8 cellular contexts compared by ENCODE assay signal in genomic region chr7:87154166-87154565, GRCh38. TPM values are rescaled to one million over a fixed set of nuclear protein-coding genes. Genes with fewer than 3 reads are reported as not detected.
DNase-seq lines count a peak whose midpoint lies in the region; ATAC-seq and TF ChIP-seq lines count a peak whose summit lies in the region.

No MANE protein-coding gene starts in this region.

- no peaks in the 10 kb centered on the region for H3K9me3 ChIP-seq in iPS-15b (ENCODE audit: control insufficient read depth, insufficient read depth, low read length)
- no peaks in the 10 kb centered on the region for H3K9me3 ChIP-seq in subcutaneous abdominal adipose tissue (ENCODE audit: control insufficient read depth in 5 of 5, low read length in 5 of 5)

- CTCF ChIA-PET in activated CD4-positive, alpha-beta T cell treated with anti-CD3 and anti-CD28 coated beads for 36 hours (lab: Charles Lee) = interaction anchor here (0.6 to 2.6 kb wide), 12 partner anchors 14 to 226 kb away, joined by 3 to 12 read pairs (median 4); partner anchors contain the start of gene TMEM243
- CTCF ChIA-PET in activated B cell treated with CpG ODN at 0.5 μM for 24 hours (lab: Charles Lee) = interaction anchor here (1.0 to 1.8 kb wide), 2 partner anchors 66 to 82 kb away, joined by 3 to 6 read pairs; no protein-coding TSS in a partner anchor

- peak overlapping the region; percentile 97 for H3K4me3 ChIP-seq in iPS-15b (ENCODE audit: low read depth, low read length)
- peak overlapping the region; percentile 63 to 94 (median 88) for H3K4me3 ChIP-seq in subcutaneous abdominal adipose tissue (ENCODE audit: low read depth in 1 of 5, low read length in 5 of 5)

- H3K27me3 Mint-ChIP-seq in activated CD4-positive, alpha-beta T cell treated with anti-CD3 and anti-CD28 coated beads for 36 hours = no peaks in the 10 kb centered on the region
- no peaks in the 10 kb centered on the region for H3K27me3 Mint-ChIP-seq in activated B cell treated with CpG ODN at 0.5 μM for 24 hours

- H3K27me3 ChIP-seq in iPS-15b (ENCODE audit: control insufficient read depth, insufficient read depth, low read length) (no peaks in the 10 kb centered on the region), subcutaneous abdominal adipose tissue (ENCODE audit: control insufficient read depth in 5 of 5, insufficient read depth in 4 of 5, low read length in 5 of 5) (no peaks in the 10 kb centered on the region)

- peaks cover 42% of the 10 kb centered on the region for H3K4me1 Mint-ChIP-seq in activated CD4-positive, alpha-beta T cell treated with anti-CD3 and anti-CD28 coated beads for 36 hours
- peaks cover 61% of the 10 kb centered on the region for H3K4me1 Mint-ChIP-seq in activated B cell treated with CpG ODN at 0.5 μM for 24 hours

- no peak for DNase-seq in activated CD4-positive, alpha-beta T cell treated with anti-CD3 and anti-CD28 coated beads for 36 hours
- no peak for DNase-seq in activated CD4-positive, alpha-beta T cell treated with anti-CD3 and anti-CD28 coated beads, Interleukin-2, amount 50 U/mL, for 4 hours
- no peak for DNase-seq in activated B cell treated with CpG ODN at 0.5 μM for 24 hours
- no peak for DNase-seq in AML-193 (lab: John Stamatoyannopoulos, UW)
- no peak for DNase-seq in stimulated activated CD4-positive, alpha-beta T cell treated with anti-CD3 and anti-CD28 coated beads, Interleukin-4, amount 100 ng/mL, for 4 hours

- ATAC-seq in activated CD4-positive, alpha-beta T cell treated with anti-CD3 and anti-CD28 coated beads for 36 hours = no peak
- ATAC-seq in activated B cell treated with CpG ODN at 0.5 μM for 24 hours (ENCODE audit: low read depth) = no peak
- ATAC-seq in HG03108 (IDR thresholded peaks at IDR 0.05; ENCODE audit: unreplicated experiment) = no peak

- H3K9ac ChIP-seq in iPS-15b (ENCODE audit: low read depth, low read length) (peak overlapping the region; percentile 82), subcutaneous abdominal adipose tissue (ENCODE audit: low read length in 5 of 5) (peak overlapping the region in 2 of 5 donors; percentile 35 to 94)

- no peak for TF ChIP-seq CTCF in activated B cell treated with CpG ODN at 0.5 μM for 24 hours (IDR thresholded peaks at IDR 0.05)

- H3K36me3 ChIP-seq in iPS-15b (ENCODE audit: control insufficient read depth, insufficient read depth, low read length) = no peaks in the 10 kb centered on the region
- H3K36me3 ChIP-seq in subcutaneous abdominal adipose tissue (ENCODE audit: control insufficient read depth in 5 of 5, insufficient read depth in 5 of 5, low read length in 5 of 5) = no peaks in the 10 kb centered on the region

- peak overlapping the region; percentile 29 for H3K27ac Mint-ChIP-seq in activated CD4-positive, alpha-beta T cell treated with anti-CD3 and anti-CD28 coated beads for 36 hours
- no peak overlapping the region for H3K27ac Mint-ChIP-seq in activated B cell treated with CpG ODN at 0.5 μM for 24 hours

- peak overlapping the region; percentile 99 for H3K27ac ChIP-seq in subcutaneous abdominal adipose tissue (ENCODE audit: low read depth, low read length)

- H3K4me1 ChIP-seq in iPS-15b (ENCODE audit: control insufficient read depth, insufficient read depth, low read length) (peaks cover 2% of the 10 kb centered on the region), subcutaneous abdominal adipose tissue (ENCODE audit: control insufficient read depth in 5 of 5, insufficient read depth in 5 of 5, low read length in 5 of 5) (peaks cover 4 to 52% (median 43%) of the 10 kb centered on the region in 5 donors)

- POLR2A ChIA-PET in activated CD4-positive, alpha-beta T cell treated with anti-CD3 and anti-CD28 coated beads for 36 hours (lab: Charles Lee) = interaction anchor here (0.5 to 3.6 kb wide), 3 partner anchors 38 to 66 kb away, joined by 7 to 35 read pairs (median 10); partner anchors contain the start of gene TMEM243
- POLR2A ChIA-PET in activated B cell treated with CpG ODN at 0.5 μM for 24 hours (lab: Charles Lee) = interaction anchor here (9.4 kb wide), 1 partner anchor 62 kb away, joined by 311 read pairs; the partner anchor contains the start of gene TMEM243

- intact Hi-C loops in activated CD4-positive, alpha-beta T cell treated with anti-CD3 and anti-CD28 coated beads for 36 hours (cut with DNase I, micrococcal nuclease) = loop anchor here (5.0 to 10.0 kb wide), 4 partner anchors 83 to 721 kb away; partner anchors contain the start of genes DBF4 (in 2 of the 2), SLC25A40 (in 2 of the 2), CROT (in 1 of the 2) and ELAPOR2 (in 1 of the 2)
- intact Hi-C loops in activated B cell treated with CpG ODN at 0.5 μM for 24 hours (cut with micrococcal nuclease) = loop anchor here (5.0 to 10.0 kb wide), 6 partner anchors 33 to 1063 kb away; partner anchors contain the start of gene RUNDC3B

- H3K9me3 Mint-ChIP-seq in activated CD4-positive, alpha-beta T cell treated with anti-CD3 and anti-CD28 coated beads for 36 hours (ENCODE audit: low read depth) = no peaks in the 10 kb centered on the region
- no peaks in the 10 kb centered on the region for H3K9me3 Mint-ChIP-seq in activated B cell treated with CpG ODN at 0.5 μM for 24 hours

- H3K4me3 Mint-ChIP-seq in activated CD4-positive, alpha-beta T cell treated with anti-CD3 and anti-CD28 coated beads for 36 hours = peak overlapping the region; percentile 85
- peak overlapping the region; percentile 99 for H3K4me3 Mint-ChIP-seq in activated B cell treated with CpG ODN at 0.5 μM for 24 hours

- H3K36me3 Mint-ChIP-seq in activated CD4-positive, alpha-beta T cell treated with anti-CD3 and anti-CD28 coated beads for 36 hours (ENCODE audit: low read depth) = peaks cover 20% of the 10 kb centered on the region
- H3K36me3 Mint-ChIP-seq in activated B cell treated with CpG ODN at 0.5 μM for 24 hours (ENCODE audit: low read depth) = peaks cover 31% of the 10 kb centered on the region

RNA-seq across cellular contexts. Expression of gene DMTF1, which starts 1.9 kb away (rescaled TPM):
- total RNA-seq in activated CD4-positive, alpha-beta T cell treated with anti-CD3 and anti-CD28 coated beads for 36 hours = 10 to 100 TPM; 60.4 to 64.9 TPM
- 159 and 175 TPM in 2 replicates for total RNA-seq in activated B cell treated with CpG ODN at 0.5 μM for 24 hours
